Comparison of ENCODE assay signal across 1 cellular context in genomic region chr4:139603576-139604387, GRCh38.
TF ChIP-seq lines count a peak whose summit lies in the region.

No MANE protein-coding gene starts in this region.

TF ChIP-seq in K562, 482 proteins besides CTCF, POLR2A, EP300 and RAD21 (continued from another document and continues in another):
- TF ChIP-seq TEAD4 (IDR thresholded peaks at IDR 0.05; ENCODE audit: low read length) (peak; percentile 42; the same call in 1 of the 2 replicates), TEAD4 (CRISPR knock-in tag; IDR thresholded peaks at IDR 0.05; ENCODE audit: borderline replicate concordance) (no peak), BCOR (IDR thresholded peaks at IDR 0.05) (peak; percentile 30; the same call in 1 of the 2 replicates), NR2C2 (CRISPR knock-in tag; IDR thresholded peaks at IDR 0.05) (no peak), NR2C2 (tag; IDR thresholded peaks at IDR 0.05) (peak; percentile 65), HSF4 (CRISPR knock-in tag; IDR thresholded peaks at IDR 0.05; ENCODE audit: borderline replicate concordance) (no peak), ZC3H8 (IDR thresholded peaks at IDR 0.05) (no peak), ZNF274 (IDR thresholded peaks at IDR 0.05; ENCODE audit: borderline replicate concordance, low read depth, low read length) (no peak), ZBTB33 (CRISPR knock-in tag; IDR thresholded peaks at IDR 0.05) (no peak), ZNF561 (CRISPR knock-in tag; conservative IDR thresholded peaks at IDR 0.05) (no peak), SMC3 (conservative IDR thresholded peaks at IDR 0.05; ENCODE audit: insufficient read depth, low read depth, low read length) (peak; percentile 77), HNRNPL (IDR thresholded peaks at IDR 0.05; ENCODE audit: low read depth, low read length) (no peak), CBX1 (IDR thresholded peaks at IDR 0.05; ENCODE audit: low read depth) (no peak), NR2F6 (CRISPR knock-in tag; IDR thresholded peaks at IDR 0.05) (no peak), NUFIP1 (IDR thresholded peaks at IDR 0.05; ENCODE audit: partially characterized antibody) (no peak), ZNF217 (CRISPR knock-in tag; IDR thresholded peaks at IDR 0.05) (no peak), HOXB6 (CRISPR knock-in tag; IDR thresholded peaks at IDR 0.05; ENCODE audit: borderline replicate concordance) (no peak), CREBBP (IDR thresholded peaks at IDR 0.05; ENCODE audit: low read depth, low read length) (no peak), THAP7 (CRISPR knock-in tag; IDR thresholded peaks at IDR 0.05) (no peak), NR3C1 (CRISPR knock-in tag; IDR thresholded peaks at IDR 0.05) (no peak), ZNF407 (IDR thresholded peaks at IDR 0.05; ENCODE audit: low read depth) (no peak), ATF4 (CRISPR knock-in tag; IDR thresholded peaks at IDR 0.05) (no peak), ZNF77 (CRISPR knock-in tag; IDR thresholded peaks at IDR 0.05) (no peak), MLLT1 (IDR thresholded peaks at IDR 0.05) (peak in 1 of 2 experiments; percentile 28; a peak in 1 of 4 replicates), RBM25 (IDR thresholded peaks at IDR 0.05; ENCODE audit: low read depth, low read length, severe bottlenecking) (peak; percentile 25), PHF20 (IDR thresholded peaks at IDR 0.05; ENCODE audit: partially characterized antibody) (no peak), PBX2 (CRISPR knock-in tag; IDR thresholded peaks at IDR 0.05; ENCODE audit: low read depth) (no peak), PBX2 (tag; conservative IDR thresholded peaks at IDR 0.05; ENCODE audit: low read depth) (peak; percentile 40; the same call in 1 of the 2 replicates)
- TF ChIP-seq, protein P1, sequence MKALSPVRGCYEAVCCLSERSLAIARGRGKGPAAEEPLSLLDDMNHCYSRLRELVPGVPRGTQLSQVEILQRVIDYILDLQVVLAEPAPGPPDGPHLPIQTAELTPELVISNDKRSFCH (CRISPR knock-in tag; IDR thresholded peaks at IDR 0.05): no peak
- TF ChIP-seq, protein P1 (tag; IDR thresholded peaks at IDR 0.05): peak; percentile 44; the same call in 1 of the 2 replicates
- TF ChIP-seq, protein P2, sequence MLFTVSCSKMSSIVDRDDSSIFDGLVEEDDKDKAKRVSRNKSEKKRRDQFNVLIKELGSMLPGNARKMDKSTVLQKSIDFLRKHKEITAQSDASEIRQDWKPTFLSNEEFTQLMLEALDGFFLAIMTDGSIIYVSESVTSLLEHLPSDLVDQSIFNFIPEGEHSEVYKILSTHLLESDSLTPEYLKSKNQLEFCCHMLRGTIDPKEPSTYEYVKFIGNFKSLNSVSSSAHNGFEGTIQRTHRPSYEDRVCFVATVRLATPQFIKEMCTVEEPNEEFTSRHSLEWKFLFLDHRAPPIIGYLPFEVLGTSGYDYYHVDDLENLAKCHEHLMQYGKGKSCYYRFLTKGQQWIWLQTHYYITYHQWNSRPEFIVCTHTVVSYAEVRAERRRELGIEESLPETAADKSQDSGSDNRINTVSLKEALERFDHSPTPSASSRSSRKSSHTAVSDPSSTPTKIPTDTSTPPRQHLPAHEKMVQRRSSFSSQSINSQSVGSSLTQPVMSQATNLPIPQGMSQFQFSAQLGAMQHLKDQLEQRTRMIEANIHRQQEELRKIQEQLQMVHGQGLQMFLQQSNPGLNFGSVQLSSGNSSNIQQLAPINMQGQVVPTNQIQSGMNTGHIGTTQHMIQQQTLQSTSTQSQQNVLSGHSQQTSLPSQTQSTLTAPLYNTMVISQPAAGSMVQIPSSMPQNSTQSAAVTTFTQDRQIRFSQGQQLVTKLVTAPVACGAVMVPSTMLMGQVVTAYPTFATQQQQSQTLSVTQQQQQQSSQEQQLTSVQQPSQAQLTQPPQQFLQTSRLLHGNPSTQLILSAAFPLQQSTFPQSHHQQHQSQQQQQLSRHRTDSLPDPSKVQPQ (CRISPR knock-in tag; IDR thresholded peaks at IDR 0.05; ENCODE audit: borderline replicate concordance): no peak
- TF ChIP-seq, protein P3, sequence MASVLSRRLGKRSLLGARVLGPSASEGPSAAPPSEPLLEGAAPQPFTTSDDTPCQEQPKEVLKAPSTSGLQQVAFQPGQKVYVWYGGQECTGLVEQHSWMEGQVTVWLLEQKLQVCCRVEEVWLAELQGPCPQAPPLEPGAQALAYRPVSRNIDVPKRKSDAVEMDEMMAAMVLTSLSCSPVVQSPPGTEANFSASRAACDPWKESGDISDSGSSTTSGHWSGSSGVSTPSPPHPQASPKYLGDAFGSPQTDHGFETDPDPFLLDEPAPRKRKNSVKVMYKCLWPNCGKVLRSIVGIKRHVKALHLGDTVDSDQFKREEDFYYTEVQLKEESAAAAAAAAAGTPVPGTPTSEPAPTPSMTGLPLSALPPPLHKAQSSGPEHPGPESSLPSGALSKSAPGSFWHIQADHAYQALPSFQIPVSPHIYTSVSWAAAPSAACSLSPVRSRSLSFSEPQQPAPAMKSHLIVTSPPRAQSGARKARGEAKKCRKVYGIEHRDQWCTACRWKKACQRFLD (CRISPR knock-in tag; IDR thresholded peaks at IDR 0.05): no peak
- TF ChIP-seq, protein P4, sequence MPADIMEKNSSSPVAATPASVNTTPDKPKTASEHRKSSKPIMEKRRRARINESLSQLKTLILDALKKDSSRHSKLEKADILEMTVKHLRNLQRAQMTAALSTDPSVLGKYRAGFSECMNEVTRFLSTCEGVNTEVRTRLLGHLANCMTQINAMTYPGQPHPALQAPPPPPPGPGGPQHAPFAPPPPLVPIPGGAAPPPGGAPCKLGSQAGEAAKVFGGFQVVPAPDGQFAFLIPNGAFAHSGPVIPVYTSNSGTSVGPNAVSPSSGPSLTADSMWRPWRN (IDR thresholded peaks at IDR 0.05; ENCODE audit: low read depth): no peak
- TF ChIP-seq, protein P5, sequence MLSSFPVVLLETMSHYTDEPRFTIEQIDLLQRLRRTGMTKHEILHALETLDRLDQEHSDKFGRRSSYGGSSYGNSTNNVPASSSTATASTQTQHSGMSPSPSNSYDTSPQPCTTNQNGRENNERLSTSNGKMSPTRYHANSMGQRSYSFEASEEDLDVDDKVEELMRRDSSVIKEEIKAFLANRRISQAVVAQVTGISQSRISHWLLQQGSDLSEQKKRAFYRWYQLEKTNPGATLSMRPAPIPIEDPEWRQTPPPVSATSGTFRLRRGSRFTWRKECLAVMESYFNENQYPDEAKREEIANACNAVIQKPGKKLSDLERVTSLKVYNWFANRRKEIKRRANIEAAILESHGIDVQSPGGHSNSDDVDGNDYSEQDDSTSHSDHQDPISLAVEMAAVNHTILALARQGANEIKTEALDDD (IDR thresholded peaks at IDR 0.05): 0 out of 2 replicates have a peak, but pooled peaks have one; percentile 23
